ENCODE assay signal across 2 cellular contexts in the genomic region with DNA sequence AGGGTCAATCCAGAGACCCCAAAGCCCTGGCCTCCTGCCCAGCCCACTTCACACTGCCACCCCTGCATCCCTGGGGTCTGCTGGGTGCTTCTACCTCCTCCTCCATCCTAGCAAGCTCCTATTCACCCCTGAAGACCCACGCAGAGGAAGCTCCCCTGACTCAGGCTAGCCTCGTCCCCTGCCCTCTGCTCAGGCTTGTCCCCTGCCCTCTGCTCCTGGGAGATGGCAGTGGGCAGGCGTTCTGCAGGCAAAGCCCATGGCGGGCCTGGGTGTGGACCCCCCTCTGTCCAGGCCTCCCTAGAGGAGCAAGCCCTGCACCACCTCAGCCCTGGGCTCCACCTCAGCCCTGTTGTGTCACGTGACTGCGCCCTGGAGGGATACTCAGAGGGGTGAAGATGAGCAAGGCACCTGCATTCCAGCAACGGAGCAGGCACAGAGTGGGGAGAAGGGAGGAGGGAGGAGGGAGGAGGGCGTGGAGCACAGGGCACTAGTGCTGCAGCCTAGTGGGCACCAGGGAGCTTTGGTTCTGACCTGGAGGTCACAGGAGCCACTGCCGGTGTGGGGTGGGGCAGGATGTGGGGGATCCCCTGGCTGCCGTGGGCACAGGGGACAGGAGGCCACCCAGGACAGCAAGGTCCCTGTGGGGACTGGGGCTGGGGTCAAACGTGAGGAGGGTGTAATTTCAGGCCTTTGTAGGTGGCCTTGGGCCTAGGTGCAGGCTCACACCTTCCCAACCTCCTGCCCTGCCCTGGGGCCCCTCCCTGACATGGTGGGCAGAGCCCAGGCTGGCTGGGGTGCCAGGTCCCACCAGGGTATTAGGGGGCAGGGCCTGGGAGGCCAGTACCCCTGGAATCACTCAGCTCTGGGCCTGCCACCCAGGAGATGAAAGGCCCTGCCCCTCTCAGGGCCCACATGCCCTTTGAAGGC.
TF ChIP-seq lines count a peak whose summit lies in the region.

No MANE protein-coding gene starts in this region.

TF ChIP-seq in WTC11, 78 proteins besides CTCF, POLR2A, EP300 and RAD21:
- TF ChIP-seq ZNF263 (CRISPR knock-in tag; IDR thresholded peaks at IDR 0.05; ENCODE audit: low read depth): peak; percentile 93
- no peak for TF ChIP-seq GABPB1 (CRISPR knock-in tag; IDR thresholded peaks at IDR 0.05)
- TF ChIP-seq, protein P1, sequence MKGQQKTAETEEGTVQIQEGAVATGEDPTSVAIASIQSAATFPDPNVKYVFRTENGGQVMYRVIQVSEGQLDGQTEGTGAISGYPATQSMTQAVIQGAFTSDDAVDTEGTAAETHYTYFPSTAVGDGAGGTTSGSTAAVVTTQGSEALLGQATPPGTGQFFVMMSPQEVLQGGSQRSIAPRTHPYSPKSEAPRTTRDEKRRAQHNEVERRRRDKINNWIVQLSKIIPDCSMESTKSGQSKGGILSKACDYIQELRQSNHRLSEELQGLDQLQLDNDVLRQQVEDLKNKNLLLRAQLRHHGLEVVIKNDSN (CRISPR knock-in tag; IDR thresholded peaks at IDR 0.05): peak; percentile 73
- TF ChIP-seq, protein P2, sequence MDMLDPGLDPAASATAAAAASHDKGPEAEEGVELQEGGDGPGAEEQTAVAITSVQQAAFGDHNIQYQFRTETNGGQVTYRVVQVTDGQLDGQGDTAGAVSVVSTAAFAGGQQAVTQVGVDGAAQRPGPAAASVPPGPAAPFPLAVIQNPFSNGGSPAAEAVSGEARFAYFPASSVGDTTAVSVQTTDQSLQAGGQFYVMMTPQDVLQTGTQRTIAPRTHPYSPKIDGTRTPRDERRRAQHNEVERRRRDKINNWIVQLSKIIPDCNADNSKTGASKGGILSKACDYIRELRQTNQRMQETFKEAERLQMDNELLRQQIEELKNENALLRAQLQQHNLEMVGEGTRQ (CRISPR knock-in tag; IDR thresholded peaks at IDR 0.05): peak; percentile 84
TF ChIP-seq in WTC11: peak in this region for 3.

TF ChIP-seq in HepG2, 621 proteins besides CTCF, POLR2A, EP300 and RAD21 (continues in another document):
- TF ChIP-seq HMG20B (CRISPR knock-in tag; conservative IDR thresholded peaks at IDR 0.05) (no peak), ZFP82 (CRISPR knock-in tag; IDR thresholded peaks at IDR 0.05; ENCODE audit: borderline replicate concordance) (no peak), NFE2L2 (IDR thresholded peaks at IDR 0.05; ENCODE audit: low read length) (no peak), ZNF407 (CRISPR knock-in tag; IDR thresholded peaks at IDR 0.05; ENCODE audit: not compliant biosample characterization) (peak; percentile 27), RCOR2 (CRISPR knock-in tag; IDR thresholded peaks at IDR 0.05) (no peak), HNRNPL (IDR thresholded peaks at IDR 0.05; ENCODE audit: low read depth, low read length) (peak; percentile 96; the same call in 1 of the 2 replicates), MIER2 (CRISPR knock-in tag; IDR thresholded peaks at IDR 0.05) (no peak), ZNF431 (CRISPR knock-in tag; IDR thresholded peaks at IDR 0.05; ENCODE audit: borderline replicate concordance, low read depth) (no peak), DNMT1 (CRISPR knock-in tag; IDR thresholded peaks at IDR 0.05) (0 out of 2 replicates have a peak, but pooled peaks have one; percentile 28), MLX (CRISPR knock-in tag; IDR thresholded peaks at IDR 0.05) (0 out of 2 replicates have a peak, but pooled peaks have one; percentile 32), SRSF1 (optimal IDR thresholded peaks at IDR 0.05; ENCODE audit: low read depth, low read length) (no peak), CBX2 (IDR thresholded peaks at IDR 0.05; ENCODE audit: low read depth, low read length) (no peak), CBX2 (CRISPR knock-in tag; IDR thresholded peaks at IDR 0.05; ENCODE audit: low read depth) (no peak), HNF4A (CRISPR knock-in tag; IDR thresholded peaks at IDR 0.05) (no peak), ZNF230 (CRISPR knock-in tag; IDR thresholded peaks at IDR 0.05) (no peak; the same call in 1 of the 2 replicates), ETV5 (CRISPR knock-in tag; IDR thresholded peaks at IDR 0.05; ENCODE audit: borderline replicate concordance) (0 out of 2 replicates have a peak, but pooled peaks have one; percentile 9), TFE3 (CRISPR knock-in tag; IDR thresholded peaks at IDR 0.05) (0 out of 2 replicates have a peak, but pooled peaks have one; percentile 24), RNF2 (conservative IDR thresholded peaks at IDR 0.05; ENCODE audit: low read depth) (no peak), RAD51 (IDR thresholded peaks at IDR 0.05; ENCODE audit: borderline replicate concordance) (peak; percentile 93), ZNF263 (CRISPR knock-in tag; IDR thresholded peaks at IDR 0.05) (peak; percentile 99), ZNF207 (IDR thresholded peaks at IDR 0.05; ENCODE audit: borderline replicate concordance) (peak; percentile 93; the same call in 1 of the 2 replicates), TCF7 (IDR thresholded peaks at IDR 0.05; ENCODE audit: low read depth) (no peak), ZMAT3 (CRISPR knock-in tag; conservative IDR thresholded peaks at IDR 0.05) (no peak), CHD2 (IDR thresholded peaks at IDR 0.05; ENCODE audit: low read depth, low read length) (no peak), ATRX (CRISPR knock-in tag; IDR thresholded peaks at IDR 0.05; ENCODE audit: borderline replicate concordance) (no peak), SMARCE1 (IDR thresholded peaks at IDR 0.05; ENCODE audit: borderline replicate concordance) (no peak), ZNF276 (CRISPR knock-in tag; IDR thresholded peaks at IDR 0.05; ENCODE audit: low read depth) (no peak), ZFP41 (CRISPR knock-in tag; IDR thresholded peaks at IDR 0.05; ENCODE audit: borderline replicate concordance) (no peak), ZNF879 (CRISPR knock-in tag; IDR thresholded peaks at IDR 0.05) (no peak), ZNF496 (CRISPR knock-in tag; IDR thresholded peaks at IDR 0.05; ENCODE audit: insufficient replicate concordance) (no peak), IKZF4 (CRISPR knock-in tag; IDR thresholded peaks at IDR 0.05; ENCODE audit: borderline replicate concordance, low read depth, not compliant biosample characterization) (peak; percentile 41), NR2F2 (IDR thresholded peaks at IDR 0.05; ENCODE audit: borderline replicate concordance, low read depth) (no peak), NCOA1 (CRISPR knock-in tag; IDR thresholded peaks at IDR 0.05) (no peak), ZNF326 (CRISPR knock-in tag; IDR thresholded peaks at IDR 0.05; ENCODE audit: borderline replicate concordance) (peak; percentile 88; the same call in 1 of the 2 replicates), TBL1XR1 (IDR thresholded peaks at IDR 0.05; ENCODE audit: borderline replicate concordance, low read length, partially characterized antibody) (no peak), CREM (IDR thresholded peaks at IDR 0.05) (no peak), CREM (CRISPR knock-in tag; IDR thresholded peaks at IDR 0.05) (no peak), AKAP8 (CRISPR knock-in tag; IDR thresholded peaks at IDR 0.05) (peak; percentile 85; the same call in 1 of the 2 replicates), SKIL (CRISPR knock-in tag; IDR thresholded peaks at IDR 0.05; ENCODE audit: borderline replicate concordance) (peak; percentile 65), THYN1 (CRISPR knock-in tag; IDR thresholded peaks at IDR 0.05; ENCODE audit: borderline replicate concordance, low read depth) (no peak)
- TF ChIP-seq, protein P3, sequence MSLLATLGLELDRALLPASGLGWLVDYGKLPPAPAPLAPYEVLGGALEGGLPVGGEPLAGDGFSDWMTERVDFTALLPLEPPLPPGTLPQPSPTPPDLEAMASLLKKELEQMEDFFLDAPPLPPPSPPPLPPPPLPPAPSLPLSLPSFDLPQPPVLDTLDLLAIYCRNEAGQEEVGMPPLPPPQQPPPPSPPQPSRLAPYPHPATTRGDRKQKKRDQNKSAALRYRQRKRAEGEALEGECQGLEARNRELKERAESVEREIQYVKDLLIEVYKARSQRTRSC (CRISPR knock-in tag; IDR thresholded peaks at IDR 0.05; ENCODE audit: low read depth): 0 out of 2 replicates have a peak, but pooled peaks have one; percentile 5
